In genomic region chr1:203267347-203267846, GRCh38 we compare ENCODE assay signal across 8 cellular contexts. TPM values are rescaled to one million over a fixed set of nuclear protein-coding genes. Genes with fewer than 3 reads are reported as not detected.
DNase-seq lines count a peak whose midpoint lies in the region; ATAC-seq and TF ChIP-seq lines count a peak whose summit lies in the region.

No MANE protein-coding gene starts in this region.

- H3K4me1 Mint-ChIP-seq in activated naive CD4-positive, alpha-beta T cell treated with anti-CD3 and anti-CD28 coated beads, Interleukin-2, amount 50 U/mL, for 24 hours = peaks cover 21% of the 10 kb centered on the region

- no peaks in the 10 kb centered on the region for H3K9me3 ChIP-seq in BLaER1
- H3K9me3 ChIP-seq in thyroid gland = no peaks in the 10 kb centered on the region

- peak; percentile 44 for ATAC-seq in GM21423 (IDR thresholded peaks at IDR 0.05; ENCODE audit: unreplicated experiment)
- peak; percentile 74 for ATAC-seq in SK-N-SH treated with all-trans-retinoic acid at 6 μM for 48 hours

- peak overlapping the region; percentile 94 for H3K4me3 Mint-ChIP-seq in activated naive CD4-positive, alpha-beta T cell treated with anti-CD3 and anti-CD28 coated beads, Interleukin-2, amount 50 U/mL, for 24 hours

- peak overlapping the region; percentile 71 for H3K27ac ChIP-seq in BLaER1
- H3K27ac ChIP-seq in thyroid gland = peak overlapping the region; percentile 48 to 93 (median 82)

- H3K27ac Mint-ChIP-seq in activated naive CD4-positive, alpha-beta T cell treated with anti-CD3 and anti-CD28 coated beads, Interleukin-2, amount 50 U/mL, for 24 hours = peak overlapping the region; percentile 92

- intact Hi-C loops in thyroid gland (cut with DNase I) = no loop called here

- H3K9ac ChIP-seq in BLaER1 = peak overlapping the region; percentile 74

- TF ChIP-seq CTCF in thyroid gland (IDR thresholded peaks at IDR 0.05) = peak; percentile 69 to 95 (median 92)

- H3K4me3 ChIP-seq in BLaER1 = peak overlapping the region; percentile 67
- H3K4me3 ChIP-seq in thyroid gland (replicated peaks in 1 of 3) = peak overlapping the region in 2 of 3 donors; percentile 18 to 42

- H3K4me1 ChIP-seq in BLaER1 (peaks cover 68% of the 10 kb centered on the region), thyroid gland (peaks cover 13 to 39% of the 10 kb centered on the region in 2 donors)

- peak; percentile 85 for DNase-seq in NCI-H1048 (lab: John Stamatoyannopoulos, UW)
- peak; percentile 86 for DNase-seq in glomerular visceral epithelial cell (ENCODE audit: extremely low spot score)
- DNase-seq in occipital lobe (lab: John Stamatoyannopoulos, UW) = peak; percentile 76
- peak; percentile 81 to 85 for DNase-seq in thyroid gland

- H3K27me3 ChIP-seq in BLaER1 (no peaks in the 10 kb centered on the region), thyroid gland (no peaks in the 10 kb centered on the region)

- no peaks in the 10 kb centered on the region for H3K9me3 Mint-ChIP-seq in activated naive CD4-positive, alpha-beta T cell treated with anti-CD3 and anti-CD28 coated beads, Interleukin-2, amount 50 U/mL, for 24 hours

- no peaks in the 10 kb centered on the region for H4K20me1 ChIP-seq in BLaER1

- 0% methylated on average over 9 to 17 of the region's 20 CpGs for WGBS in thyroid gland, 2 donors

- H3K36me3 ChIP-seq in BLaER1 (no peaks in the 10 kb centered on the region), thyroid gland (no peaks in the 10 kb centered on the region)

- H3K27me3 Mint-ChIP-seq in activated naive CD4-positive, alpha-beta T cell treated with anti-CD3 and anti-CD28 coated beads, Interleukin-2, amount 50 U/mL, for 24 hours = no peaks in the 10 kb centered on the region

- TF ChIP-seq POLR2A in thyroid gland (IDR thresholded peaks at IDR 0.05) = no peak

- peak overlapping the region; percentile 91 for H3K4me2 ChIP-seq in BLaER1

- H3K36me3 Mint-ChIP-seq in activated naive CD4-positive, alpha-beta T cell treated with anti-CD3 and anti-CD28 coated beads, Interleukin-2, amount 50 U/mL, for 24 hours = no peaks in the 10 kb centered on the region

TF ChIP-seq in SK-N-SH treated with all-trans-retinoic acid at 6 μM for 48 hours, 23 proteins besides CTCF, POLR2A, EP300 and RAD21:
- TF ChIP-seq OSR1 (CRISPR knock-in tag; IDR thresholded peaks at IDR 0.05) (no peak), ZNF565 (CRISPR knock-in tag; conservative IDR thresholded peaks at IDR 0.05; ENCODE audit: low read depth) (no peak), ARNTL (CRISPR knock-in tag; IDR thresholded peaks at IDR 0.05; ENCODE audit: borderline replicate concordance, low read depth) (no peak), SNAI2 (CRISPR knock-in tag; IDR thresholded peaks at IDR 0.05) (no peak), TOX (CRISPR knock-in tag; IDR thresholded peaks at IDR 0.05; ENCODE audit: borderline replicate concordance) (no peak), ZNF8 (CRISPR knock-in tag; IDR thresholded peaks at IDR 0.05) (no peak), GLIS3 (CRISPR knock-in tag; IDR thresholded peaks at IDR 0.05) (no peak), RARB (CRISPR knock-in tag; IDR thresholded peaks at IDR 0.05) (no peak), ZC3H10 (CRISPR knock-in tag; IDR thresholded peaks at IDR 0.05) (no peak), PATZ1 (CRISPR knock-in tag; IDR thresholded peaks at IDR 0.05; ENCODE audit: borderline replicate concordance) (no peak), POU6F1 (CRISPR knock-in tag; IDR thresholded peaks at IDR 0.05; ENCODE audit: borderline replicate concordance, low read depth) (no peak)
- TF ChIP-seq, protein P1, sequence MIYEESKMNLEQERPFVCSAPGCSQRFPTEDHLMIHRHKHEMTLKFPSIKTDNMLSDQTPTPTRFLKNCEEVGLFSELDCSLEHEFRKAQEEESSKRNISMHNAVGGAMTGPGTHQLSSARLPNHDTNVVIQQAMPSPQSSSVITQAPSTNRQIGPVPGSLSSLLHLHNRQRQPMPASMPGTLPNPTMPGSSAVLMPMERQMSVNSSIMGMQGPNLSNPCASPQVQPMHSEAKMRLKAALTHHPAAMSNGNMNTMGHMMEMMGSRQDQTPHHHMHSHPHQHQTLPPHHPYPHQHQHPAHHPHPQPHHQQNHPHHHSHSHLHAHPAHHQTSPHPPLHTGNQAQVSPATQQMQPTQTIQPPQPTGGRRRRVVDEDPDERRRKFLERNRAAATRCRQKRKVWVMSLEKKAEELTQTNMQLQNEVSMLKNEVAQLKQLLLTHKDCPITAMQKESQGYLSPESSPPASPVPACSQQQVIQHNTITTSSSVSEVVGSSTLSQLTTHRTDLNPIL (CRISPR knock-in tag; IDR thresholded peaks at IDR 0.05; ENCODE audit: low read depth) = no peak
- TF ChIP-seq, protein P2, sequence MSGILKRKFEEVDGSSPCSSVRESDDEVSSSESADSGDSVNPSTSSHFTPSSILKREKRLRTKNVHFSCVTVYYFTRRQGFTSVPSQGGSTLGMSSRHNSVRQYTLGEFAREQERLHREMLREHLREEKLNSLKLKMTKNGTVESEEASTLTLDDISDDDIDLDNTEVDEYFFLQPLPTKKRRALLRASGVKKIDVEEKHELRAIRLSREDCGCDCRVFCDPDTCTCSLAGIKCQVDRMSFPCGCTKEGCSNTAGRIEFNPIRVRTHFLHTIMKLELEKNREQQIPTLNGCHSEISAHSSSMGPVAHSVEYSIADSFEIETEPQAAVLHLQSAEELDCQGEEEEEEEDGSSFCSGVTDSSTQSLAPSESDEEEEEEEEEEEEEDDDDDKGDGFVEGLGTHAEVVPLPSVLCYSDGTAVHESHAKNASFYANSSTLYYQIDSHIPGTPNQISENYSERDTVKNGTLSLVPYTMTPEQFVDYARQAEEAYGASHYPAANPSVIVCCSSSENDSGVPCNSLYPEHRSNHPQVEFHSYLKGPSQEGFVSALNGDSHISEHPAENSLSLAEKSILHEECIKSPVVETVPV (CRISPR knock-in tag; IDR thresholded peaks at IDR 0.05) = no peak
TF ChIP-seq in SK-N-SH treated with all-trans-retinoic acid at 6 μM for 48 hours: peak in this region for 0.

RNA-seq across cellular contexts. Expression of gene BTG2, which starts 37.9 kb away (rescaled TPM):
- total RNA-seq in occipital lobe (13.9 TPM), thyroid gland (10 to 100 TPM; 41.9 to 82.1 (median 51.9) TPM)

RNA-seq across cellular contexts. Expression of gene CHIT1, which starts 37.9 kb away (rescaled TPM):
- total RNA-seq in occipital lobe (not detected), thyroid gland (1 to 10 TPM in 2 of 4 donors, under 1 TPM in 1, not detected in 1; 0.45 to 9.0 (median 1.2) TPM)

Comparison
In these comparisons a context has a peak if more than half of its experiments do, and no peak if none do; other contexts are left out.
1. Peak in every context shown above with its lines: DNase-seq, ATAC-seq, H3K4me3 ChIP-seq and H3K27ac ChIP-seq.